27 cellular contexts compared by ENCODE assay signal in genomic region chr16:1764971-1765370, GRCh38.
"Had no signal": no experiment of that assay in that cellular context is flagged by ENCODE, and none has a peak within 500 bp of the region (broad histone marks: within the 10 kb centered on the region; RNA-seq: fewer than 3 reads in every experiment).

No MANE protein-coding gene starts in this region.

- H3K4me3 ChIP-seq: ovary, psoas muscle, right lobe of liver, sigmoid colon, suprapubic skin, tibial artery, transverse colon, upper lobe of left lung, vagina had no signal

- DNase-seq: naive thymus-derived CD8-positive, alpha-beta T cell; nephron progenitor cell; occipital lobe; ovary; posterior cingulate gyrus; psoas muscle; right cardiac atrium; right lobe of liver; sigmoid colon; small intestine; stimulated activated CD4-positive, alpha-beta T cell treated with anti-CD3 and anti-CD28 coated beads, Interleukin-15, amount 100 ng/mL, for 24 hours; stimulated activated CD4-positive, alpha-beta T cell treated with anti-CD3 and anti-CD28 coated beads, Interleukin-2, amount 100 ng/mL, for 24 hours; stimulated activated CD4-positive, alpha-beta T cell treated with anti-CD3 and anti-CD28 coated beads, Interleukin-2, amount 100 ng/mL, for 48 hours; stimulated activated CD4-positive, alpha-beta T cell treated with anti-CD3 and anti-CD28 coated beads, Interleukin-4, amount 100 ng/mL, for 24 hours; stimulated activated naive CD4-positive, alpha-beta T cell; stimulated activated naive CD8-positive, alpha-beta T cell treated with anti-CD3 and anti-CD28 coated beads, Interleukin-15, amount 100 ng/mL, for 72 hours; stimulated activated naive CD8-positive, alpha-beta T cell treated with anti-CD3 and anti-CD28 coated beads, Interleukin-15, Interleukin-2, amounts not matched to agents 100 U/mL and 50 U/mL, for 24 hours; substantia nigra; testis; tibial artery; transverse colon had no signal

- ATAC-seq: naive thymus-derived CD8-positive, alpha-beta T cell; natural killer cell treated with Interleukin-12 subunit alpha and Interleukin-12 subunit beta and Interleukin-15 and Interleukin-18, amount 100 ng/mL, for 72 hours; right cardiac atrium; right lobe of liver; stimulated activated effector memory CD8-positive, alpha-beta T cell treated with anti-CD3 and anti-CD28 coated beads, Interleukin-12 subunit alpha, Interleukin-12 subunit beta, amount 100 ng/mL, for 72 hours; stimulated activated naive CD8-positive, alpha-beta T cell treated with anti-CD3 and anti-CD28 coated beads, Interleukin-15, amount 100 ng/mL, for 72 hours; stimulated activated naive CD8-positive, alpha-beta T cell treated with anti-CD3 and anti-CD28 coated beads, Interleukin-15, Interleukin-2, amounts not matched to agents 100 U/mL and 50 U/mL, for 24 hours had no signal

- H3K9ac ChIP-seq: parathyroid adenoma had no signal

- H3K4me1 ChIP-seq: parathyroid adenoma, psoas muscle had no signal

- H3K79me2 ChIP-seq: parathyroid adenoma had no signal

- H3K27ac ChIP-seq: ovary, parathyroid adenoma, right lobe of liver, suprapubic skin, testis, tibial artery, transverse colon, upper lobe of left lung, vagina had no signal

- H3K27me3 ChIP-seq: ovary, right lobe of liver, sigmoid colon, suprapubic skin, testis, tibial artery, transverse colon, upper lobe of left lung, vagina had no signal

- H3K9me3 ChIP-seq: ovary, psoas muscle, right lobe of liver, sigmoid colon, suprapubic skin, testis, tibial artery, transverse colon, upper lobe of left lung, vagina had no signal

- H2AFZ ChIP-seq: parathyroid adenoma had no signal

- H3K36me3 ChIP-seq: ovary had no signal
